Comparison of ENCODE assay signal across 21 cellular contexts in the genomic region with DNA sequence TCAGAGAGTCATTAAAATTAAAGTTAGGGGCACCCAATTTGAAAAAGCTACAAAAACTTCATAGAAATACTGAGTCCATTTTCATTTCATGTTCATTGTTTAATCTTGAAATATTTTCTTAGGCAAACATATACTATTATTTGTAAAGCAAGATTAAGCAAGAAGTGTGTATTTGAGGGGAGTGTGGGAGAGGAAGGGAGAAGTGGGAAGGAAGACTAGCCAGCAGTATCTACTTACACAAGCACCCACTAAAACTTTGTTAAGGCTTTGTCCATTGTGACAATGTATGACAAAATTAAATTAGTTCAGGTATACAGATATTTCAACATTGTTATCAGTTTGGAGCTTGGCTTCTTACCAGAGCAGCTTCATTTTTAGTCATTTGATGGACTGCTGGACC.
"Had no signal": no experiment of that assay in that cellular context is flagged by ENCODE, and none has a peak within 500 bp of the region (broad histone marks: within the 10 kb centered on the region; RNA-seq: fewer than 3 reads in every experiment).

No MANE protein-coding gene starts in this region.

- H3K4me1 Mint-ChIP-seq: activated naive CD8-positive, alpha-beta T cell treated with anti-CD3 and anti-CD28 coated beads, Interleukin-2, amount 10 ng/mL, durations not matched to agents 7 days and 5 days; activated T-helper 17 cell treated with anti-CD3 and anti-CD28 coated beads, Interleukin-2, amount 50 U/mL, for 72 hours; WTC11 had no signal

- DNase-seq: activated CD4-positive, alpha-beta memory T cell treated with anti-CD3 and anti-CD28 coated beads for 36 hours; activated CD4-positive, alpha-beta T cell treated with anti-CD3 and anti-CD28 coated beads for 4 hours; activated naive CD4-positive, alpha-beta T cell; activated naive CD8-positive, alpha-beta T cell treated with anti-CD3 and anti-CD28 coated beads, Interleukin-2, amount 10 ng/mL, durations not matched to agents 7 days and 5 days; activated T-cell treated with anti-CD3 and anti-CD28 coated beads for 4 hours; amygdala; body of pancreas; dorsolateral prefrontal cortex; foreskin keratinocyte; left cardiac atrium; stimulated activated CD4-positive, alpha-beta T cell treated with anti-CD3 and anti-CD28 coated beads, Interleukin-12 subunit alpha, Interleukin-12 subunit beta, amount 100 ng/mL, for 4 hours; stimulated activated CD4-positive, alpha-beta T cell treated with anti-CD3 and anti-CD28 coated beads, Interleukin-1b, Interleukin-23, amount 100 ng/mL, for 48 hours; stimulated activated CD8-positive, alpha-beta memory T cell treated with anti-CD3 and anti-CD28 coated beads, Interleukin-4, amount 100 ng/mL, for 48 hours; transverse colon had no signal

- H2AFZ ChIP-seq: hepatocyte had no signal

- H3K4me3 ChIP-seq: body of pancreas, dorsolateral prefrontal cortex, hepatocyte, transverse colon, vagina had no signal

- ATAC-seq: activated T-helper 17 cell treated with anti-CD3 and anti-CD28 coated beads, Interleukin-2, amount 50 U/mL, for 72 hours; body of pancreas; foreskin keratinocyte; left cardiac atrium; natural killer cell treated with Interleukin-12 subunit alpha and Interleukin-12 subunit beta and Interleukin-15 and Interleukin-18, amount 100 ng/mL, for 72 hours; WTC11 had no signal

- H3K79me2 ChIP-seq: hepatocyte had no signal

- H3K36me3 ChIP-seq: transverse colon, vagina had no signal

- H3K4me3 Mint-ChIP-seq: activated CD4-positive, alpha-beta memory T cell treated with anti-CD3 and anti-CD28 coated beads for 36 hours; activated naive CD8-positive, alpha-beta T cell treated with anti-CD3 and anti-CD28 coated beads, Interleukin-2, amount 10 ng/mL, durations not matched to agents 7 days and 5 days; activated T-helper 17 cell treated with anti-CD3 and anti-CD28 coated beads, Interleukin-2, amount 50 U/mL, for 72 hours; natural killer cell treated with Interleukin-12 subunit alpha and Interleukin-12 subunit beta and Interleukin-15 and Interleukin-18, amount 100 ng/mL, for 72 hours; stimulated activated naive CD8-positive, alpha-beta T cell treated with anti-CD3 and anti-CD28 coated beads, Interleukin-15, Interleukin-2, amounts not matched to agents 100 ng/mL and 50 ng/mL, for 24 hours; WTC11 had no signal

- H3K9me3 ChIP-seq: body of pancreas, transverse colon, vagina had no signal

- H3K4me2 ChIP-seq: hepatocyte had no signal

- H3K4me1 ChIP-seq: foreskin keratinocyte, transverse colon, vagina had no signal

- H3K27ac ChIP-seq: body of pancreas, epithelial cell of prostate, foreskin keratinocyte, hepatocyte, transverse colon, vagina had no signal

- H3K27me3 ChIP-seq: body of pancreas, dorsolateral prefrontal cortex, foreskin keratinocyte, hepatocyte, transverse colon, vagina had no signal

- H3K36me3 Mint-ChIP-seq: activated CD4-positive, alpha-beta memory T cell treated with anti-CD3 and anti-CD28 coated beads for 36 hours; activated naive CD8-positive, alpha-beta T cell treated with anti-CD3 and anti-CD28 coated beads, Interleukin-2, amount 10 ng/mL, durations not matched to agents 7 days and 5 days; natural killer cell treated with Interleukin-12 subunit alpha and Interleukin-12 subunit beta and Interleukin-15 and Interleukin-18, amount 100 ng/mL, for 72 hours; WTC11 had no signal

- H3K27me3 Mint-ChIP-seq: activated CD4-positive, alpha-beta memory T cell treated with anti-CD3 and anti-CD28 coated beads for 36 hours; activated naive CD8-positive, alpha-beta T cell treated with anti-CD3 and anti-CD28 coated beads, Interleukin-2, amount 10 ng/mL, durations not matched to agents 7 days and 5 days; activated T-helper 17 cell treated with anti-CD3 and anti-CD28 coated beads, Interleukin-2, amount 50 U/mL, for 72 hours; natural killer cell treated with Interleukin-12 subunit alpha and Interleukin-12 subunit beta and Interleukin-15 and Interleukin-18, amount 100 ng/mL, for 72 hours; stimulated activated naive CD8-positive, alpha-beta T cell treated with anti-CD3 and anti-CD28 coated beads, Interleukin-15, Interleukin-2, amounts not matched to agents 100 ng/mL and 50 ng/mL, for 24 hours had no signal

- H3K27ac Mint-ChIP-seq: activated CD4-positive, alpha-beta memory T cell treated with anti-CD3 and anti-CD28 coated beads for 36 hours; activated naive CD8-positive, alpha-beta T cell treated with anti-CD3 and anti-CD28 coated beads, Interleukin-2, amount 10 ng/mL, durations not matched to agents 7 days and 5 days; activated T-helper 17 cell treated with anti-CD3 and anti-CD28 coated beads, Interleukin-2, amount 50 U/mL, for 72 hours; natural killer cell treated with Interleukin-12 subunit alpha and Interleukin-12 subunit beta and Interleukin-15 and Interleukin-18, amount 100 ng/mL, for 72 hours; stimulated activated naive CD8-positive, alpha-beta T cell treated with anti-CD3 and anti-CD28 coated beads, Interleukin-15, Interleukin-2, amounts not matched to agents 100 ng/mL and 50 ng/mL, for 24 hours; WTC11 had no signal
